17 cellular contexts compared by ENCODE assay signal in the genomic region with DNA sequence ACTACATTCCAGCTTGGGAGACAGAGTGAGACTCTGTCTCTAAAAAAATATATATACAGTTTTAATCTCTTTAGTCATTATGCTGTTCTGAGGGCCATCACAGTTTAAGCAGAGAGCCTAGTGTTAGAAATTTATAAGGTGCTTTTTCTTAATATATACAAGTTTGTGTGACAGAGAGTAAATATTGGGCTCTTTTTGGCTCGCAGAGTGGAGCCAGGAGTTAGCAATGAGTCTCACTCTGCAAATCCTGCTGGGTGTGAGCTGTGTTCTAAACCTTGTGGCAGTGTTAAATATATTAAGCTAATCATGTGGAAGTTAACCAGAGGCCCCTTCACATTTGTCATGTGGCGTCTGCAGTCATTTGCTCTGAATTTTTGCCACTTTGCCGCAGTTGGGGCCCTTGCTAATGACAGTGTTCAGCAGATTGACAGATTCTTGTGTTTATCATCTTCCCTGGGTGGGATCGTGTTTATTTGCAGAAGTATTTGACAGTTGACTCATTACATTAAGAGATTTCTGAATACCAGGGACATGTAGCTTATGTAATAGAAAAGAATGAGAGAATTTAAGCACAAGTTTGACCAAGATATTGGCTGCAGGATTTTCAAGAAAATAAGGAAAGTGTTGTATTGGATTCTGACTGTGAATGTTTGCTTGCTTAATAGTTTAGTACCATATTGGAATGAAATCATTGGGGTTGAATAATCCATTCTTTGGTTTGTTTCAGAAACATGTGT. TPM values are rescaled to one million over a fixed set of nuclear protein-coding genes. Genes with fewer than 3 reads are reported as not detected.
DNase-seq lines count a peak whose midpoint lies in the region; ATAC-seq, FAIRE-seq and TF ChIP-seq lines count a peak whose summit lies in the region.
"Had no signal": no experiment of that assay in that cellular context is flagged by ENCODE, and none has a peak within 500 bp of the region (broad histone marks: within the 10 kb centered on the region; RNA-seq: fewer than 3 reads in every experiment).

No MANE protein-coding gene starts in this region.

- no peaks in the 10 kb centered on the region for H3K9me3 ChIP-seq in PC-3 (ENCODE audit: low read length)
- no peaks in the 10 kb centered on the region for H3K9me3 ChIP-seq in thoracic aorta
- H3K9me3 ChIP-seq: BLaER1 had no signal

- no peak for TF ChIP-seq POLR2A in H54 (IDR thresholded peaks at IDR 0.05; ENCODE audit: low read depth, low read length)

- H3K9me2 ChIP-seq in PC-3 (replicated peaks; ENCODE audit: low read length), result no peaks in the 10 kb centered on the region

- no peak for TF ChIP-seq CTCF in PC-3 (conservative IDR thresholded peaks at IDR 0.05; ENCODE audit: low read depth, low read length)
- TF ChIP-seq CTCF in thoracic aorta (IDR thresholded peaks at IDR 0.05), result no peak

- no peaks in the 10 kb centered on the region for H3K27me3 ChIP-seq in PC-3 (ENCODE audit: low read length)
- no peaks in the 10 kb centered on the region for H3K27me3 ChIP-seq in thoracic aorta (replicated peaks; ENCODE audit: insufficient read depth)
- H3K27me3 ChIP-seq: BLaER1 had no signal

- POLR2A ChIA-PET in PC-3 (lab: Charles Lee; ENCODE audit: unreplicated experiment), result no interaction called here

- H4K20me1 ChIP-seq in PC-3 (ENCODE audit: low read length), result no peaks in the 10 kb centered on the region
- H4K20me1 ChIP-seq: BLaER1 had no signal

- no TSS peak for BruUV-seq in PC-3 (replicated peaks; lab: Mats Ljungman, UMichigan)

- no peak overlapping the region for H3K4me2 ChIP-seq in PC-3 (ENCODE audit: low read length)
- H3K4me2 ChIP-seq: BLaER1 had no signal

- intact Hi-C loops in PC-3 (cut with micrococcal nuclease), result no loop called here

- DNase-seq in HTR-8/SVneo (ENCODE audit: insufficient read length, low spot score), result no peak
- DNase-seq in PC-3, result no peak
- peak; percentile 69 for DNase-seq in fibroblast of peridontal ligament (ENCODE audit: extremely low read depth)
- DNase-seq in thoracic aorta (ENCODE audit: low spot score), result no peak
- DNase-seq in SIG-M5 (lab: John Stamatoyannopoulos, UW), result no peak
- DNase-seq in H54 (ENCODE audit: insufficient read length, low spot score), result no peak
- DNase-seq in NOMO-1 treated with DMSO at 0.1 percent for 48 hours (lab: John Stamatoyannopoulos, UW; ENCODE audit: unreplicated experiment), result no peak
- no peak for DNase-seq in frontal cortex (ENCODE audit: low spot score in 2 of 2)
- DNase-seq: CD8-positive, alpha-beta memory T cell; DND-41; GF-D8; NCI-H1694; NCI-H446; NCI-H82; SHP77 had no signal

- H3K27ac ChIP-seq in PC-3 (ENCODE audit: low read length) (no peak overlapping the region), thoracic aorta (peak overlapping the region; percentile 77)
- H3K27ac ChIP-seq: BLaER1 had no signal

- H3K36me3 ChIP-seq in PC-3 (ENCODE audit: low read depth, low read length) (no peaks in the 10 kb centered on the region), thoracic aorta (no peaks in the 10 kb centered on the region)

- no peak overlapping the region for H2AFZ ChIP-seq in PC-3 (ENCODE audit: low read length)

- H3K79me2 ChIP-seq in PC-3 (ENCODE audit: low read length), result no peaks in the 10 kb centered on the region

- H3K4me3 ChIP-seq in PC-3 (ENCODE audit: low read length) (no peak overlapping the region), thoracic aorta (no peak overlapping the region)
- H3K4me3 ChIP-seq: BLaER1 had no signal

- CTCF ChIA-PET in PC-3 (lab: Charles Lee), result interaction anchor here (0.9 kb wide), 1 partner anchor 31 kb away, joined by 5 read pairs; no protein-coding TSS in a partner anchor

- H3K9ac ChIP-seq in PC-3 (ENCODE audit: low read length), result no peak overlapping the region
- H3K9ac ChIP-seq: BLaER1 had no signal

- FAIRE-seq in HTR-8/SVneo (lab: Jason Lieb, UNC), result peak; percentile 49
- FAIRE-seq in H54 (lab: Jason Lieb, UNC), result no peak
- FAIRE-seq in frontal cortex (lab: Jason Lieb, UNC), result no peak
- FAIRE-seq: RCC 7860 had no signal

- H3K4me1 ChIP-seq in PC-3 (ENCODE audit: insufficient read depth, low read length) (peaks cover 6% of the 10 kb centered on the region; the same call in 1 of the 2 replicates), thoracic aorta (ENCODE audit: control insufficient read depth in 1 of 2, low read depth in 2 of 2) (peaks cover 33 to 79% of the 10 kb centered on the region in 2 donors)
- H3K4me1 ChIP-seq: BLaER1 had no signal

- H3F3A ChIP-seq in PC-3 (ENCODE audit: low read length, unreplicated experiment), result no peaks in the 10 kb centered on the region

- peak; percentile 70 for ATAC-seq in PC-3
- no peak for ATAC-seq in thoracic aorta (ENCODE audit: insufficient number of reproducible peaks, low FRiP score, low read depth)

RNA-seq across cellular contexts. Expression of a gene that starts 37.9 kb away (rescaled TPM):
- total RNA-seq in PC-3 (2014; rRNA removed) (7.4 and 8.1 TPM in 2 replicates), thoracic aorta (1 to 10 TPM; 3.9 to 7.3 TPM), frontal cortex (2.0 TPM)

RNA-seq across cellular contexts. Expression of a gene that starts 58.8 kb away (rescaled TPM):
- total RNA-seq in PC-3 (2014; rRNA removed) (106 and 133 TPM in 2 replicates), thoracic aorta (100 to 1,000 TPM in 1 of 2 donors, 10 to 100 TPM in 1; 82.4 to 128 TPM), frontal cortex (31.0 TPM)
